8 cellular contexts compared by ENCODE assay signal in genomic region chr4:173990126-173990878, GRCh38.
DNase-seq lines count a peak whose midpoint lies in the region; ATAC-seq and TF ChIP-seq lines count a peak whose summit lies in the region.

No MANE protein-coding gene starts in this region.

- no peaks in the 10 kb centered on the region for H3K27me3 ChIP-seq in heart left ventricle

- no peak for TF ChIP-seq POLR2A in heart left ventricle (IDR thresholded peaks at IDR 0.05)

- H3K4me3 ChIP-seq in heart left ventricle, result peak overlapping the region in 9 of 12 donors; percentile 2 to 37 (median 21)

- peak overlapping the region in 11 of 12 donors; percentile 29 to 75 (median 69) for H3K27ac ChIP-seq in heart left ventricle

- H3K9me3 ChIP-seq in heart left ventricle, result no peaks in the 10 kb centered on the region

- H3K36me3 ChIP-seq in heart left ventricle, result no peaks in the 10 kb centered on the region

- intact Hi-C loops in heart left ventricle (cut with DNase I), result loop anchor here in 8 of 10 donors (2.0 to 10.0 kb wide), 11 partner anchors 124 to 486 kb away; no protein-coding TSS in a partner anchor

- TF ChIP-seq CTCF in heart left ventricle (IDR thresholded peaks at IDR 0.05), result peak; percentile 28 to 66 (median 50)

- WGBS in heart left ventricle, 4 donors, result 17 to 24% (median 18%) methylated on average over 6 of the region's 6 CpGs

- DNase-seq in AG08396 (ENCODE audit: low spot score) (peak; percentile 13), HCEC 1CT (peak; percentile 56), SK-N-DZ (ENCODE audit: low spot score) (peak; percentile 78), heart left ventricle (no peak), stromal cell of bone marrow (ENCODE audit: low read depth) (peak; percentile 12), NCI-H1930 (lab: John Stamatoyannopoulos, UW) (no peak), GDM1 (lab: John Stamatoyannopoulos, UW) (no peak)

- ATAC-seq in heart left ventricle (peak; percentile 71 to 87 (median 83)), HG02981 (IDR thresholded peaks at IDR 0.05; ENCODE audit: unreplicated experiment) (no peak)

- H3K4me1 ChIP-seq in heart left ventricle, result peaks cover 0 to 19% (median 5%) of the 10 kb centered on the region in 12 donors

Comparison
In these comparisons a context has a peak if more than half of its experiments do, and no peak if none do; other contexts are left out.
1. DNase-seq: peak in AG08396 (single experiment), HCEC 1CT (single experiment), SK-N-DZ (single experiment) and stromal cell of bone marrow (single experiment); none in heart left ventricle (0 of 5), NCI-H1930 (0 of 2) and GDM1 (single experiment).